ENCODE assay signal across 1 cellular context in the genomic region with DNA sequence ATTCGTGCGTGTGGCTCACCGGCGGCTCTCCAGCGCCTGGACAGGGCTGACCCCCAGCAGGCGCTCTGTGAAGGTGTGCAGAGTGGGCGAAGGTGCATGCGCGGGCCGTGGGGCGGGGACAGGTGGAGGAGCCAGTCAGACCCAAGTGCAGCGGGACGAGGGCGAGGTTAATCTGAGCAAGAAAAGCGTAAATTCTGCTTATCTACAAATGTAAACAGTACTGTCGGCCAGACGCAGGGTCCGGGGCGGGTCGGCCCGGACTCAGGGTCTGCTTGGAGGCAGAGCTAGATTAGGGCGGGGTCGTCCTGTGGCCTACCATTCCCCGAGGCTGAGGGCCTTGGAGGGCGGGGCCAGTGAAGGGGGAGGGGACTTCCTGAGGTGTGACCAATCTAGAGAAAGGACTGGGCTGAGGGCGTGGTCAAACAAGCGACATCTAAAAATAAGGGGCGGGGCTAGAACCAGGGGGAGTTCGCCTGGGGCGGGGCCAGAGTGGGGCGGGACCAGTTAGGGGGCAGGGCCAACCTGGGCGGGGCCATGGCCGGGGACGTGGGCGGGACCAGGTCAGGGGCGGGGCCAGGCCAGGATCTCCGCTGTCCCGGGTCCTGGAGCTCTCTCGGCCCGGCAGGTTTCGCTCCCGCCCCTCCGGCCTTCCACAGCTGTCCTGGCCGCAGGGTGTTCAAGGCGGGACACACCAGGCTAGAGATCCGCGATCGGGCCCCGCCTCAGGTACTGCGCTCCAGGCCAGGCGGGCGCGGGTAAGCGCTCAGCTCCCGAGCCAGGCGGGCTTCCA.
TF ChIP-seq lines count a peak whose summit lies in the region.

SEC14L5 (plus strand) TSS at position 611 of the 790 bp plus-strand sequence. CDS start 994 bp downstream, outside the sequence.

TF ChIP-seq in HepG2, 621 proteins besides CTCF, POLR2A, EP300 and RAD21 (continued from another document and continues in another):
- TF ChIP-seq PLSCR1 (CRISPR knock-in tag; IDR thresholded peaks at IDR 0.05; ENCODE audit: borderline replicate concordance) (no peak), ZZZ3 (CRISPR knock-in tag; IDR thresholded peaks at IDR 0.05; ENCODE audit: borderline replicate concordance) (no peak; the same call in 1 of the 2 replicates), SNAPC2 (CRISPR knock-in tag; IDR thresholded peaks at IDR 0.05) (0 out of 2 replicates have a peak, but pooled peaks have one; percentile 11), SSRP1 (CRISPR knock-in tag; IDR thresholded peaks at IDR 0.05) (no peak), MYNN (CRISPR knock-in tag; IDR thresholded peaks at IDR 0.05; ENCODE audit: low read depth) (no peak), GLMP (CRISPR knock-in tag; IDR thresholded peaks at IDR 0.05; ENCODE audit: borderline replicate concordance) (no peak), ZKSCAN8 (CRISPR knock-in tag; IDR thresholded peaks at IDR 0.05; ENCODE audit: borderline replicate concordance) (no peak), ZSCAN30 (CRISPR knock-in tag; IDR thresholded peaks at IDR 0.05) (no peak), PAWR (CRISPR knock-in tag; IDR thresholded peaks at IDR 0.05; ENCODE audit: borderline replicate concordance) (no peak), TGIF2 (CRISPR knock-in tag; IDR thresholded peaks at IDR 0.05) (peak; percentile 51; the same call in 1 of the 2 replicates), KMT2A (CRISPR knock-in tag; IDR thresholded peaks at IDR 0.05) (no peak), ATAD3A (CRISPR knock-in tag; IDR thresholded peaks at IDR 0.05) (no peak), CHD2 (IDR thresholded peaks at IDR 0.05; ENCODE audit: low read depth, low read length) (no peak; the same call in 1 of the 2 replicates), NFE2L1 (CRISPR knock-in tag; IDR thresholded peaks at IDR 0.05; ENCODE audit: borderline replicate concordance) (no peak; the same call in 1 of the 2 replicates), ZBTB7B (CRISPR knock-in tag; IDR thresholded peaks at IDR 0.05) (peak; percentile 22; the same call in 1 of the 2 replicates), ZNF251 (CRISPR knock-in tag; IDR thresholded peaks at IDR 0.05) (peak; percentile 86; the same call in 1 of the 2 replicates), ZNF75D (CRISPR knock-in tag; IDR thresholded peaks at IDR 0.05; ENCODE audit: borderline replicate concordance) (no peak), SMYD3 (CRISPR knock-in tag; IDR thresholded peaks at IDR 0.05) (no peak), HMG20A (CRISPR knock-in tag; IDR thresholded peaks at IDR 0.05; ENCODE audit: borderline replicate concordance) (no peak), ZNF382 (CRISPR knock-in tag; IDR thresholded peaks at IDR 0.05; ENCODE audit: borderline replicate concordance) (no peak), ZBTB21 (CRISPR knock-in tag; IDR thresholded peaks at IDR 0.05) (no peak), ZNF552 (CRISPR knock-in tag; IDR thresholded peaks at IDR 0.05; ENCODE audit: borderline replicate concordance) (no peak), RNF2 (conservative IDR thresholded peaks at IDR 0.05; ENCODE audit: low read depth) (peak; percentile 40; the same call in 1 of the 2 replicates), BCL6 (CRISPR knock-in tag; IDR thresholded peaks at IDR 0.05) (peak; percentile 59), HNRNPK (IDR thresholded peaks at IDR 0.05; ENCODE audit: low read depth, low read length, poor library complexity, severe bottlenecking) (no peak), NCOA1 (CRISPR knock-in tag; IDR thresholded peaks at IDR 0.05) (peak; percentile 45; the same call in 1 of the 2 replicates), AKAP8 (CRISPR knock-in tag; IDR thresholded peaks at IDR 0.05) (peak; percentile 52), FUBP1 (CRISPR knock-in tag; IDR thresholded peaks at IDR 0.05; ENCODE audit: borderline replicate concordance) (no peak), CREBL2 (CRISPR knock-in tag; IDR thresholded peaks at IDR 0.05; ENCODE audit: borderline replicate concordance) (no peak), ZNF20 (CRISPR knock-in tag; IDR thresholded peaks at IDR 0.05) (no peak), EED (CRISPR knock-in tag; IDR thresholded peaks at IDR 0.05) (no peak; the same call in 1 of the 2 replicates), CBX5 (CRISPR knock-in tag; IDR thresholded peaks at IDR 0.05; ENCODE audit: borderline replicate concordance) (0 out of 2 replicates have a peak, but pooled peaks have one; percentile 16), ZNF577 (CRISPR knock-in tag; IDR thresholded peaks at IDR 0.05; ENCODE audit: borderline replicate concordance, low read depth) (no peak), ZFP36L1 (CRISPR knock-in tag; IDR thresholded peaks at IDR 0.05) (no peak), LRRFIP1 (CRISPR knock-in tag; conservative IDR thresholded peaks at IDR 0.05) (no peak; the same call in 1 of the 2 replicates), YY1 (IDR thresholded peaks at IDR 0.05; ENCODE audit: insufficient read depth, insufficient replicate concordance, low read depth, low read length) (peak; percentile 45), ZEB1 (IDR thresholded peaks at IDR 0.05; ENCODE audit: insufficient replicate concordance, low read depth) (peak; percentile 98), HOXA5 (CRISPR knock-in tag; IDR thresholded peaks at IDR 0.05) (peak; percentile 60; the same call in 1 of the 2 replicates), IRX3 (CRISPR knock-in tag; IDR thresholded peaks at IDR 0.05; ENCODE audit: borderline replicate concordance, low read depth) (no peak), HDAC1 (CRISPR knock-in tag; IDR thresholded peaks at IDR 0.05) (peak; percentile 89), ZNF280B (CRISPR knock-in tag; IDR thresholded peaks at IDR 0.05; ENCODE audit: borderline replicate concordance) (peak; percentile 67), ZNF121 (CRISPR knock-in tag; IDR thresholded peaks at IDR 0.05) (no peak)
- TF ChIP-seq, protein P1, sequence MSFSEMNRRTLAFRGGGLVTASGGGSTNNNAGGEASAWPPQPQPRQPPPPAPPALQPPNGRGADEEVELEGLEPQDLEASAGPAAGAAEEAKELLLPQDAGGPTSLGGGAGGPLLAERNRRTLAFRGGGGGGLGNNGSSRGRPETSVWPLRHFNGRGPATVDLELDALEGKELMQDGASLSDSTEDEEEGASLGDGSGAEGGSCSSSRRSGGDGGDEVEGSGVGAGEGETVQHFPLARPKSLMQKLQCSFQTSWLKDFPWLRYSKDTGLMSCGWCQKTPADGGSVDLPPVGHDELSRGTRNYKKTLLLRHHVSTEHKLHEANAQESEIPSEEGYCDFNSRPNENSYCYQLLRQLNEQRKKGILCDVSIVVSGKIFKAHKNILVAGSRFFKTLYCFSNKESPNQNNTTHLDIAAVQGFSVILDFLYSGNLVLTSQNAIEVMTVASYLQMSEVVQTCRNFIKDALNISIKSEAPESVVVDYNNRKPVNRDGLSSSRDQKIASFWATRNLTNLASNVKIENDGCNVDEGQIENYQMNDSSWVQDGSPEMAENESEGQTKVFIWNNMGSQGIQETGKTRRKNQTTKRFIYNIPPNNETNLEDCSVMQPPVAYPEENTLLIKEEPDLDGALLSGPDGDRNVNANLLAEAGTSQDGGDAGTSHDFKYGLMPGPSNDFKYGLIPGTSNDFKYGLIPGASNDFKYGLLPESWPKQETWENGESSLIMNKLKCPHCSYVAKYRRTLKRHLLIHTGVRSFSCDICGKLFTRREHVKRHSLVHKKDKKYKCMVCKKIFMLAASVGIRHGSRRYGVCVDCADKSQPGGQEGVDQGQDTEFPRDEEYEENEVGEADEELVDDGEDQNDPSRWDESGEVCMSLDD (CRISPR knock-in tag; IDR thresholded peaks at IDR 0.05; ENCODE audit: borderline replicate concordance): no peak
- TF ChIP-seq, protein P2, sequence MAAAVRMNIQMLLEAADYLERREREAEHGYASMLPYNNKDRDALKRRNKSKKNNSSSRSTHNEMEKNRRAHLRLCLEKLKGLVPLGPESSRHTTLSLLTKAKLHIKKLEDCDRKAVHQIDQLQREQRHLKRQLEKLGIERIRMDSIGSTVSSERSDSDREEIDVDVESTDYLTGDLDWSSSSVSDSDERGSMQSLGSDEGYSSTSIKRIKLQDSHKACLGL (CRISPR knock-in tag; IDR thresholded peaks at IDR 0.05): peak; percentile 75
- TF ChIP-seq, protein P3, sequence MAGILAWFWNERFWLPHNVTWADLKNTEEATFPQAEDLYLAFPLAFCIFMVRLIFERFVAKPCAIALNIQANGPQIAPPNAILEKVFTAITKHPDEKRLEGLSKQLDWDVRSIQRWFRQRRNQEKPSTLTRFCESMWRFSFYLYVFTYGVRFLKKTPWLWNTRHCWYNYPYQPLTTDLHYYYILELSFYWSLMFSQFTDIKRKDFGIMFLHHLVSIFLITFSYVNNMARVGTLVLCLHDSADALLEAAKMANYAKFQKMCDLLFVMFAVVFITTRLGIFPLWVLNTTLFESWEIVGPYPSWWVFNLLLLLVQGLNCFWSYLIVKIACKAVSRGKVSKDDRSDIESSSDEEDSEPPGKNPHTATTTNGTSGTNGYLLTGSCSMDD (CRISPR knock-in tag; IDR thresholded peaks at IDR 0.05): no peak
- TF ChIP-seq, protein P4, sequence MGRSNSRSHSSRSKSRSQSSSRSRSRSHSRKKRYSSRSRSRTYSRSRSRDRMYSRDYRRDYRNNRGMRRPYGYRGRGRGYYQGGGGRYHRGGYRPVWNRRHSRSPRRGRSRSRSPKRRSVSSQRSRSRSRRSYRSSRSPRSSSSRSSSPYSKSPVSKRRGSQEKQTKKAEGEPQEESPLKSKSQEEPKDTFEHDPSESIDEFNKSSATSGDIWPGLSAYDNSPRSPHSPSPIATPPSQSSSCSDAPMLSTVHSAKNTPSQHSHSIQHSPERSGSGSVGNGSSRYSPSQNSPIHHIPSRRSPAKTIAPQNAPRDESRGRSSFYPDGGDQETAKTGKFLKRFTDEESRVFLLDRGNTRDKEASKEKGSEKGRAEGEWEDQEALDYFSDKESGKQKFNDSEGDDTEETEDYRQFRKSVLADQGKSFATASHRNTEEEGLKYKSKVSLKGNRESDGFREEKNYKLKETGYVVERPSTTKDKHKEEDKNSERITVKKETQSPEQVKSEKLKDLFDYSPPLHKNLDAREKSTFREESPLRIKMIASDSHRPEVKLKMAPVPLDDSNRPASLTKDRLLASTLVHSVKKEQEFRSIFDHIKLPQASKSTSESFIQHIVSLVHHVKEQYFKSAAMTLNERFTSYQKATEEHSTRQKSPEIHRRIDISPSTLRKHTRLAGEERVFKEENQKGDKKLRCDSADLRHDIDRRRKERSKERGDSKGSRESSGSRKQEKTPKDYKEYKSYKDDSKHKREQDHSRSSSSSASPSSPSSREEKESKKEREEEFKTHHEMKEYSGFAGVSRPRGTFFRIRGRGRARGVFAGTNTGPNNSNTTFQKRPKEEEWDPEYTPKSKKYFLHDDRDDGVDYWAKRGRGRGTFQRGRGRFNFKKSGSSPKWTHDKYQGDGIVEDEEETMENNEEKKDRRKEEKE (IDR thresholded peaks at IDR 0.05): no peak
